ENCODE assay signal across 1 cellular context in genomic region chr10:30481603-30482002, GRCh38.
A peak's percentile ranks its signal among the peaks of the same experiment; 100 is the strongest.
TF ChIP-seq lines count a peak whose summit lies in the region.

No MANE protein-coding gene starts in this region.

TF ChIP-seq in HepG2, 621 proteins besides CTCF, POLR2A, EP300 and RAD21:
- TF ChIP-seq ZBTB33 (CRISPR knock-in tag; IDR thresholded peaks at IDR 0.05) (no peak), CENPX (CRISPR knock-in tag; IDR thresholded peaks at IDR 0.05) (no peak), ZNF775 (CRISPR knock-in tag; IDR thresholded peaks at IDR 0.05; ENCODE audit: borderline replicate concordance) (no peak), MXI1 (IDR thresholded peaks at IDR 0.05; ENCODE audit: borderline replicate concordance, low read depth, low read length) (no peak), ELF1 (CRISPR knock-in tag; IDR thresholded peaks at IDR 0.05) (no peak), ARID2 (CRISPR knock-in tag; IDR thresholded peaks at IDR 0.05; ENCODE audit: borderline replicate concordance) (no peak), ZNF264 (CRISPR knock-in tag; IDR thresholded peaks at IDR 0.05) (no peak), HNF1B (CRISPR knock-in tag; IDR thresholded peaks at IDR 0.05) (no peak), SATB2 (CRISPR knock-in tag; IDR thresholded peaks at IDR 0.05) (no peak), ZBTB39 (CRISPR knock-in tag; IDR thresholded peaks at IDR 0.05) (no peak), ETV5 (CRISPR knock-in tag; IDR thresholded peaks at IDR 0.05; ENCODE audit: borderline replicate concordance) (peak; percentile 48; the same call in 1 of the 2 replicates), SAP130 (CRISPR knock-in tag; IDR thresholded peaks at IDR 0.05; ENCODE audit: low read depth) (0 out of 2 replicates have a peak, but pooled peaks have one; percentile 28), FOXA3 (CRISPR knock-in tag; IDR thresholded peaks at IDR 0.05) (no peak), ZNF781 (CRISPR knock-in tag; IDR thresholded peaks at IDR 0.05; ENCODE audit: borderline replicate concordance, not compliant biosample characterization) (no peak), ZNF614 (CRISPR knock-in tag; IDR thresholded peaks at IDR 0.05; ENCODE audit: borderline replicate concordance) (peak; percentile 57; the same call in 1 of the 2 replicates), NONO (IDR thresholded peaks at IDR 0.05) (no peak), NONO (CRISPR knock-in tag; conservative IDR thresholded peaks at IDR 0.05) (no peak), SP4 (CRISPR knock-in tag; IDR thresholded peaks at IDR 0.05) (no peak), ZNF776 (CRISPR knock-in tag; IDR thresholded peaks at IDR 0.05) (no peak), KLF12 (CRISPR knock-in tag; IDR thresholded peaks at IDR 0.05; ENCODE audit: borderline replicate concordance) (no peak), ZNF44 (CRISPR knock-in tag; IDR thresholded peaks at IDR 0.05) (no peak), ZBTB14 (CRISPR knock-in tag; IDR thresholded peaks at IDR 0.05) (no peak), ZNF530 (CRISPR knock-in tag; IDR thresholded peaks at IDR 0.05; ENCODE audit: low read depth) (no peak), JUNB (CRISPR knock-in tag; IDR thresholded peaks at IDR 0.05; ENCODE audit: borderline replicate concordance) (no peak)
- TF ChIP-seq, protein P1, sequence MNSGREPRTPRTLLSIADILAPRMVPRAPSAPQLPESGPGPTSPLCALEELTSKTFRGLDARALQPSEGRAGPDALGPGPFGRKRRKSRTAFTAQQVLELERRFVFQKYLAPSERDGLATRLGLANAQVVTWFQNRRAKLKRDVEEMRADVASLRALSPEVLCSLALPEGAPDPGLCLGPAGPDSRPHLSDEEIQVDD (CRISPR knock-in tag; IDR thresholded peaks at IDR 0.05; ENCODE audit: borderline replicate concordance), result no peak
- TF ChIP-seq, protein P2, sequence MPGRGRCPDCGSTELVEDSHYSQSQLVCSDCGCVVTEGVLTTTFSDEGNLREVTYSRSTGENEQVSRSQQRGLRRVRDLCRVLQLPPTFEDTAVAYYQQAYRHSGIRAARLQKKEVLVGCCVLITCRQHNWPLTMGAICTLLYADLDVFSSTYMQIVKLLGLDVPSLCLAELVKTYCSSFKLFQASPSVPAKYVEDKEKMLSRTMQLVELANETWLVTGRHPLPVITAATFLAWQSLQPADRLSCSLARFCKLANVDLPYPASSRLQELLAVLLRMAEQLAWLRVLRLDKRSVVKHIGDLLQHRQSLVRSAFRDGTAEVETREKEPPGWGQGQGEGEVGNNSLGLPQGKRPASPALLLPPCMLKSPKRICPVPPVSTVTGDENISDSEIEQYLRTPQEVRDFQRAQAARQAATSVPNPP (CRISPR knock-in tag; IDR thresholded peaks at IDR 0.05), result no peak
- TF ChIP-seq, protein P3, sequence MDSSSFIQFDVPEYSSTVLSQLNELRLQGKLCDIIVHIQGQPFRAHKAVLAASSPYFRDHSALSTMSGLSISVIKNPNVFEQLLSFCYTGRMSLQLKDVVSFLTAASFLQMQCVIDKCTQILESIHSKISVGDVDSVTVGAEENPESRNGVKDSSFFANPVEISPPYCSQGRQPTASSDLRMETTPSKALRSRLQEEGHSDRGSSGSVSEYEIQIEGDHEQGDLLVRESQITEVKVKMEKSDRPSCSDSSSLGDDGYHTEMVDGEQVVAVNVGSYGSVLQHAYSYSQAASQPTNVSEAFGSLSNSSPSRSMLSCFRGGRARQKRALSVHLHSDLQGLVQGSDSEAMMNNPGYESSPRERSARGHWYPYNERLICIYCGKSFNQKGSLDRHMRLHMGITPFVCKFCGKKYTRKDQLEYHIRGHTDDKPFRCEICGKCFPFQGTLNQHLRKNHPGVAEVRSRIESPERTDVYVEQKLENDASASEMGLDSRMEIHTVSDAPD (CRISPR knock-in tag; IDR thresholded peaks at IDR 0.05), result no peak
